In the genomic region with DNA sequence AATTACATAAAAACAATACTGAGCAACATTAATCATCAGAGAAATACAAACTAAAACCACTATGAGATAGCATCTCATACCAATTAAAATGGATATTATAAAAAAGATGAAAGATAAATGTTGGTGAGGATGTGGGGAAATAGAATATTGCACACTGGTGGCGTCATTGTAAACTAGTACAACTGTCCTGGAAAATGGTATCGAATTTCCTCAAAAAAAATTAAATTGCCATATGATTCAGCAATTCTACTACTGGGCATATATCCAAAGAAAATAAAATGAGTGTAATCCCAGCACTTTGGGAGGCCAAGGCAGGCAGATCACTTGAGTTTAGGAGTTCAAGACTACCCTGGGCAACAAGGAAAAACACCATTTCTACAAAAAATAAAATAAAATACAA, we compare ENCODE assay signal across 20 cellular contexts.
DNase-seq lines count a peak whose midpoint lies in the region; ATAC-seq and TF ChIP-seq lines count a peak whose summit lies in the region.
"Had no signal": no experiment of that assay in that cellular context is flagged by ENCODE, and none has a peak within 500 bp of the region (broad histone marks: within the 10 kb centered on the region; RNA-seq: fewer than 3 reads in every experiment).

No MANE protein-coding gene starts in this region.

- peak; percentile 3 for DNase-seq in NCI-H2171 treated with DMSO at 0.1 percent for 48 hours (lab: John Stamatoyannopoulos, UW)
- DNase-seq in NCI-H2171 (lab: John Stamatoyannopoulos, UW): no peak
- DNase-seq in RWPE2 (ENCODE audit: low spot score): no peak
- DNase-seq in fibroblast of peridontal ligament (ENCODE audit: extremely low read depth): peak; percentile 19
- no peak for DNase-seq in stimulated activated CD4-positive, alpha-beta T cell treated with anti-CD3 and anti-CD28 coated beads, Interleukin-2, amount 100 ng/mL, for 48 hours
- no peak for DNase-seq in stimulated activated naive CD8-positive, alpha-beta T cell treated with anti-CD3 and anti-CD28 coated beads, Interleukin-15, Interleukin-2, amounts not matched to agents 100 U/mL and 50 U/mL, for 24 hours
- DNase-seq in stimulated activated naive CD4-positive, alpha-beta T cell (lab: John Stamatoyannopoulos, UW): no peak
- no peak for DNase-seq in NCI-H748 (lab: John Stamatoyannopoulos, UW; ENCODE audit: unreplicated experiment)
- DNase-seq: H9, KBM-7, NCI-H1105, NCI-H146, NCI-H2029, NCI-H345, NCI-H524, OCI-M1, Right ventricle myocardium superior had no signal

- H3K4me1 ChIP-seq in RWPE2 (ENCODE audit: insufficient read depth, poor library complexity, severe bottlenecking): no peaks in the 10 kb centered on the region

- ATAC-seq in RWPE2 (ENCODE audit: low read depth): peak; percentile 36; the same call in 1 of the 3 replicates
- no peak for ATAC-seq in stimulated activated naive CD8-positive, alpha-beta T cell treated with anti-CD3 and anti-CD28 coated beads, Interleukin-15, Interleukin-2, amounts not matched to agents 100 U/mL and 50 U/mL, for 24 hours
- ATAC-seq: HepG2 had no signal

- no peak overlapping the region for H3K27ac ChIP-seq in RWPE2 (ENCODE audit: poor library complexity, severe bottlenecking)
- H3K27ac ChIP-seq: 22Rv1; BLaER1 treated with 17β-estradiol and CSF1 and Interleukin-3, amounts not matched to agents 10 nM and 100 nM had no signal

- peaks cover 2% of the 10 kb centered on the region for H3K9me3 ChIP-seq in RWPE2 (ENCODE audit: severe bottlenecking)

- H3K36me3 ChIP-seq in RWPE2 (ENCODE audit: low read depth): no peaks in the 10 kb centered on the region
- H3K36me3 ChIP-seq: BLaER1 treated with 17β-estradiol and CSF1 and Interleukin-3, amounts not matched to agents 10 nM and 100 nM had no signal

- no peaks in the 10 kb centered on the region for H3K27me3 ChIP-seq in RWPE2 (ENCODE audit: insufficient read depth, poor library complexity, severe bottlenecking)
- H3K27me3 ChIP-seq: BLaER1 treated with 17β-estradiol and CSF1 and Interleukin-3, amounts not matched to agents 10 nM and 100 nM had no signal

- no peak overlapping the region for H3K4me3 ChIP-seq in RWPE2 (ENCODE audit: severe bottlenecking)
- H3K4me3 ChIP-seq: BLaER1 treated with 17β-estradiol and CSF1 and Interleukin-3, amounts not matched to agents 10 nM and 100 nM had no signal

- TF ChIP-seq CTCF in RWPE2 (IDR thresholded peaks at IDR 0.05; ENCODE audit: poor library complexity, severe bottlenecking): no peak

Comparison
In these comparisons a context has a peak if more than half of its experiments do, and no peak if none do; other contexts are left out.
1. DNase-seq: peak in NCI-H2171 treated with DMSO at 0.1 percent for 48 hours (single experiment) and fibroblast of peridontal ligament (single experiment); none in NCI-H2171 (single experiment), RWPE2 (single experiment), stimulated activated CD4-positive, alpha-beta T cell treated with anti-CD3 and anti-CD28 coated beads, Interleukin-2, amount 100 ng/mL, for 48 hours (0 of 2), stimulated activated naive CD8-positive, alpha-beta T cell treated with anti-CD3 and anti-CD28 coated beads, Interleukin-15, Interleukin-2, amounts not matched to agents 100 U/mL and 50 U/mL, for 24 hours (single experiment), stimulated activated naive CD4-positive, alpha-beta T cell (0 of 6) and NCI-H748 (single experiment).